ENCODE assay signal across 20 cellular contexts in genomic region chr7:108813247-108814014, GRCh38.
A peak's percentile ranks its signal among the peaks of the same experiment; 100 is the strongest.
DNase-seq lines count a peak whose midpoint lies in the region; ATAC-seq, FAIRE-seq and TF ChIP-seq lines count a peak whose summit lies in the region.
"Had no signal": no experiment of that assay in that cellular context is flagged by ENCODE, and none has a peak within 500 bp of the region (broad histone marks: within the 10 kb centered on the region; RNA-seq: fewer than 3 reads in every experiment).

No MANE protein-coding gene starts in this region.

- POLR2A ChIA-PET in HepG2 (lab: Yijun Ruan, JAX) = no interaction called here

- no peaks in the 10 kb centered on the region for H3K36me3 ChIP-seq in HepG2 (replicated peaks in 1 of 2; ENCODE audit: control insufficient read depth in 1 of 2, insufficient read depth in 2 of 2, low read length in 2 of 2)
- no peaks in the 10 kb centered on the region for H3K36me3 ChIP-seq in right lobe of liver
- H3K36me3 ChIP-seq: SJCRH30 had no signal

- ATAC-seq in HepG2 = peak; percentile 76
- no peak for ATAC-seq in right lobe of liver
- ATAC-seq in HG03342 (IDR thresholded peaks at IDR 0.05; ENCODE audit: unreplicated experiment) = no peak
- ATAC-seq in GM18867 (IDR thresholded peaks at IDR 0.05; ENCODE audit: unreplicated experiment) = no peak
- ATAC-seq: CD8-positive, alpha-beta T cell had no signal

- 0% methylated on average over 3 of the region's 3 CpGs for WGBS in HepG2 (ENCODE audit: low lambda C conversion rate)
- WGBS in right lobe of liver (ENCODE audit: insufficient coverage, low coverage, low lambda C conversion rate, missing lambda C conversion rate) = 72% methylated on average over 2 of the region's 3 CpGs

- TF ChIP-seq EP300 in HepG2 (IDR thresholded peaks at IDR 0.05; ENCODE audit: low read depth in 2 of 2, low read length in 2 of 2) = no peak
- no peak for TF ChIP-seq EP300 in HepG2 (CRISPR knock-in tag; IDR thresholded peaks at IDR 0.05; ENCODE audit: borderline replicate concordance)

- CTCF ChIA-PET in HepG2 (lab: Yijun Ruan, JAX; ENCODE audit: low intra/inter-chr PET ratio, low total read pairs) = no interaction called here

- H3K27me3 ChIP-seq in HepG2 (ENCODE audit: control insufficient read depth in 1 of 2, insufficient read depth in 2 of 2, low read length in 2 of 2) (no peaks in the 10 kb centered on the region), right lobe of liver (no peaks in the 10 kb centered on the region)
- H3K27me3 ChIP-seq: SJCRH30 had no signal

- DNase-seq in HepG2 (ENCODE audit: low spot score) = no peak
- DNase-seq in right lobe of liver = no peak
- peak; percentile 14 for DNase-seq in HT-29 (ENCODE audit: low spot score)
- peak; percentile 46 for DNase-seq in chondrocyte (ENCODE audit: low spot score)
- DNase-seq in D341Med (ENCODE audit: low spot score) = no peak
- DNase-seq: ACHN; CD8-positive, alpha-beta T cell; DMS153; GDM1; GM23248; Karpas-422; MM.1S; NCI-H1105 treated with DMSO at 0.1 percent for 48 hours; NCI-H187 treated with DMSO at 0.1 percent for 48 hours; NCI-H2171 treated with DMSO at 0.1 percent for 48 hours; NCI-H774; RPMI8226; SJCRH30 had no signal

- no peak for TF ChIP-seq RAD21 in HepG2 (CRISPR knock-in tag; IDR thresholded peaks at IDR 0.05)

- H3K4me1 Mint-ChIP-seq in chondrocyte (ENCODE audit: low read depth) = no peaks in the 10 kb centered on the region

- H3K27me3 Mint-ChIP-seq in chondrocyte (ENCODE audit: low read depth) = peaks cover 9% of the 10 kb centered on the region

- H3K36me3 Mint-ChIP-seq in chondrocyte (ENCODE audit: low read depth) = no peaks in the 10 kb centered on the region
- H3K36me3 Mint-ChIP-seq: CD8-positive, alpha-beta T cell had no signal

- H3K27ac ChIP-seq in HepG2 (ENCODE audit: extremely low read length, insufficient read depth, low read length) (no peak overlapping the region), right lobe of liver (no peak overlapping the region)
- H3K27ac ChIP-seq: GM23248, SJCRH30 had no signal

- in situ Hi-C loops in HepG2 (cut with HindIII; ENCODE audit: extremely low pct_ligation_motif_present, low pct_unique_long_range_greater_than_20kb) = no loop called here

- H2AFZ ChIP-seq in HepG2 (ENCODE audit: low read length) = no peak overlapping the region
- H2AFZ ChIP-seq: GM23248 had no signal

- no peak for FAIRE-seq in HepG2 (lab: Jason Lieb, UNC)

- H3K4me1 ChIP-seq in HepG2 (ENCODE audit: insufficient read depth, low read length) (no peaks in the 10 kb centered on the region), right lobe of liver (no peaks in the 10 kb centered on the region)
- H3K4me1 ChIP-seq: SJCRH30 had no signal

- intact Hi-C loops in HepG2 (cut with micrococcal nuclease; ENCODE audit: unreplicated experiment) (no loop called here), right lobe of liver (cut with DNase I) (no loop called here)

- no peaks in the 10 kb centered on the region for H3K9me3 Mint-ChIP-seq in chondrocyte (ENCODE audit: low read depth)

- no peaks in the 10 kb centered on the region for H4K20me1 ChIP-seq in HepG2 (ENCODE audit: insufficient read depth, low read length)

- BruUV-seq in HepG2 (replicated peaks; lab: Mats Ljungman, UMichigan) = no TSS peak

- H3K4me2 ChIP-seq in HepG2 (ENCODE audit: low read depth, low read length) = no peak overlapping the region

- TF ChIP-seq CTCF in HepG2 (CRISPR knock-in tag; IDR thresholded peaks at IDR 0.05) = no peak
- TF ChIP-seq CTCF in right lobe of liver (IDR thresholded peaks at IDR 0.05) = no peak
- no peak for TF ChIP-seq CTCF in chondrocyte (IDR thresholded peaks at IDR 0.05)

- no peaks in the 10 kb centered on the region for H3K9me3 ChIP-seq in HepG2 (ENCODE audit: low read length)
- no peaks in the 10 kb centered on the region for H3K9me3 ChIP-seq in right lobe of liver
- H3K9me3 ChIP-seq: SJCRH30 had no signal

- no peak overlapping the region for H3K9ac ChIP-seq in HepG2 (ENCODE audit: insufficient read depth, low read depth, low read length)
- H3K9ac ChIP-seq: GM23248 had no signal

- no peaks in the 10 kb centered on the region for H3K79me2 ChIP-seq in HepG2 (ENCODE audit: insufficient read depth, low read length)

- no peak overlapping the region for H3K4me3 ChIP-seq in HepG2 (replicated peaks in 1 of 3; ENCODE audit: insufficient read depth in 1 of 3, low read depth in 2 of 3, low read length in 3 of 3)
- no peak overlapping the region for H3K4me3 ChIP-seq in right lobe of liver
- H3K4me3 ChIP-seq: GM23248, SJCRH30 had no signal

- no peak for TF ChIP-seq POLR2A in HepG2 (IDR thresholded peaks at IDR 0.05; ENCODE audit: insufficient read depth in 1 of 2, low read depth in 2 of 2, low read length in 2 of 2)
- TF ChIP-seq POLR2A in right lobe of liver (IDR thresholded peaks at IDR 0.05) = no peak

- no peak overlapping the region for H3K4me3 Mint-ChIP-seq in chondrocyte (ENCODE audit: unreplicated experiment)
- H3K4me3 Mint-ChIP-seq: CD8-positive, alpha-beta T cell had no signal

- H3K27ac Mint-ChIP-seq in chondrocyte (ENCODE audit: unreplicated experiment) = no peak overlapping the region
- H3K27ac Mint-ChIP-seq: CD8-positive, alpha-beta T cell had no signal

TF ChIP-seq in HepG2, 621 proteins besides CTCF, POLR2A, EP300 and RAD21:
- TF ChIP-seq RCOR2 (CRISPR knock-in tag; IDR thresholded peaks at IDR 0.05) = no peak
- TF ChIP-seq LBX2 (CRISPR knock-in tag; IDR thresholded peaks at IDR 0.05; ENCODE audit: borderline replicate concordance) = no peak
- TF ChIP-seq SPEN (CRISPR knock-in tag; IDR thresholded peaks at IDR 0.05; ENCODE audit: low read depth) = no peak
- TF ChIP-seq ZNF180 (CRISPR knock-in tag; IDR thresholded peaks at IDR 0.05; ENCODE audit: borderline replicate concordance, low read depth) = no peak
- TF ChIP-seq GRHL1 (CRISPR knock-in tag; conservative IDR thresholded peaks at IDR 0.05) = no peak
- no peak for TF ChIP-seq ZEB1 (IDR thresholded peaks at IDR 0.05; ENCODE audit: insufficient replicate concordance, low read depth)
- no peak for TF ChIP-seq KAT7 (CRISPR knock-in tag; IDR thresholded peaks at IDR 0.05; ENCODE audit: borderline replicate concordance)
- TF ChIP-seq ONECUT2 (CRISPR knock-in tag; IDR thresholded peaks at IDR 0.05) = no peak
- TF ChIP-seq ZNF670 (CRISPR knock-in tag; IDR thresholded peaks at IDR 0.05; ENCODE audit: borderline replicate concordance) = no peak
- no peak for TF ChIP-seq ZNF20 (CRISPR knock-in tag; IDR thresholded peaks at IDR 0.05)
- TF ChIP-seq KLF9 (CRISPR knock-in tag; IDR thresholded peaks at IDR 0.05; ENCODE audit: low read depth) = no peak
- no peak for TF ChIP-seq PHF21A (CRISPR knock-in tag; IDR thresholded peaks at IDR 0.05)
- no peak for TF ChIP-seq ZSCAN21 (CRISPR knock-in tag; IDR thresholded peaks at IDR 0.05; ENCODE audit: borderline replicate concordance)

Comparison
In these comparisons a context has a peak if more than half of its experiments do, and no peak if none do; other contexts are left out.
1. DNase-seq: peak in HT-29 (single experiment) and chondrocyte (single experiment); none in HepG2 (single experiment), right lobe of liver (0 of 3) and D341Med (single experiment).